Comparison of ENCODE assay signal across 1 cellular context in the genomic region with DNA sequence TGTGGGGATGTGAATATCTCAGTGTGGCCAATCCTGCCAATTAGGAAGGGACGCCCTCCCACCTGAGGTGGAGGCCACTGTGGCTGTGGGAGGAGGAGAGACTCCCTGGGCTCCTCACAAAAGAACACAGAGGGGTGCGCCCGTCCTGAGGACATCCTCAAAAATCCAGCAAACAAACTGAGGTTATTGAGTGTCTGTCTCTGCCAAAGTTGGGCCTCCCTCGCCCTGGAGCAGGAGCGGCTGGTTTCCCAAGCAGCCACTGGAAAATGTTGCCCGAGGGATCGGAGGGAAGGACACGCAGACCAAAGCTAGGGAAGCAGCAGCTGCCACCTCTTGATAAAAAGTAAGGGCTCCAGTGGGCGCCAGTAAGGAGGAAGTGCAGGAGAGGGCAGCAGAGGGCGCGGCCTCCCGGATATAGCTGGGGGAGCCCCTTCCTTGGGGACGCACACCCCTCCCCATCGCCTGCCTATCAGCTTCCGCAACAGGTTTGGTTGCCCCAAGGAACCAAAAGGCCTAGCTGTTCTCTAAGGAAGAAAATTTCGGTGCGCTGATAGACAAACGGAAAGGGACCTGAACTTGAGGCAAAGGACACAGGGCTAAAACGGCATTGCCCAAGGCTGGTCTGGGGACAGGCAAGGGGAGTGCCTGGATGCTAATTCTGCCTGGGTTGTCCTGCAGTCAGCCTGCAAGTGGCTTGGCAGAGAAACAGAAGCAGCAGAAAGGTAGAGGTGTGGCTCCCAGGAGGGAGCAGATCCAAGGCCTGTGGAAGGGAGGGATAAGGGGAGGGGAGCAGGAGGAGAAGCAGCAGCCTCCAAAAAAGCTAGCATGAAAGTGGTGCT.
TF ChIP-seq lines count a peak whose summit lies in the region.

No MANE protein-coding gene starts in this region.

TF ChIP-seq in H1, 55 proteins besides CTCF, POLR2A, EP300 and RAD21:
- no peak for TF ChIP-seq SP4 (IDR thresholded peaks at IDR 0.05; ENCODE audit: low read length)
- TF ChIP-seq SIRT6 (IDR thresholded peaks at IDR 0.05; ENCODE audit: low read length), result no peak
- TF ChIP-seq, protein P1, sequence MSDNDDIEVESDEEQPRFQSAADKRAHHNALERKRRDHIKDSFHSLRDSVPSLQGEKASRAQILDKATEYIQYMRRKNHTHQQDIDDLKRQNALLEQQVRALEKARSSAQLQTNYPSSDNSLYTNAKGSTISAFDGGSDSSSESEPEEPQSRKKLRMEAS (IDR thresholded peaks at IDR 0.05), result no peak
- peak; percentile 11 for TF ChIP-seq RNF2 (IDR thresholded peaks at IDR 0.05; ENCODE audit: borderline replicate concordance, low read depth, low read length, missing control alignments, poor library complexity, severe bottlenecking)
- TF ChIP-seq SP1 (IDR thresholded peaks at IDR 0.05; ENCODE audit: low read depth, low read length), result no peak
- no peak for TF ChIP-seq EZH2 (IDR thresholded peaks at IDR 0.05; ENCODE audit: low read depth, low read length, severe bottlenecking)
- no peak for TF ChIP-seq ASH2L (IDR thresholded peaks at IDR 0.05; ENCODE audit: low read length)
- TF ChIP-seq, protein P2, sequence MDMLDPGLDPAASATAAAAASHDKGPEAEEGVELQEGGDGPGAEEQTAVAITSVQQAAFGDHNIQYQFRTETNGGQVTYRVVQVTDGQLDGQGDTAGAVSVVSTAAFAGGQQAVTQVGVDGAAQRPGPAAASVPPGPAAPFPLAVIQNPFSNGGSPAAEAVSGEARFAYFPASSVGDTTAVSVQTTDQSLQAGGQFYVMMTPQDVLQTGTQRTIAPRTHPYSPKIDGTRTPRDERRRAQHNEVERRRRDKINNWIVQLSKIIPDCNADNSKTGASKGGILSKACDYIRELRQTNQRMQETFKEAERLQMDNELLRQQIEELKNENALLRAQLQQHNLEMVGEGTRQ (IDR thresholded peaks at IDR 0.05; ENCODE audit: low read length), result no peak
- no peak for TF ChIP-seq NANOG (IDR thresholded peaks at IDR 0.05; ENCODE audit: insufficient read depth, low read depth, low read length, poor library complexity, severe bottlenecking)
- TF ChIP-seq EGR1 (IDR thresholded peaks at IDR 0.05; ENCODE audit: borderline replicate concordance, low read depth, low read length), result no peak
- TF ChIP-seq SP2 (IDR thresholded peaks at IDR 0.05; ENCODE audit: low read length), result no peak
- TF ChIP-seq TCF12 (IDR thresholded peaks at IDR 0.05; ENCODE audit: low read depth, low read length), result no peak
- 0 out of 2 replicates have a peak, but pooled peaks have one; percentile 1 for TF ChIP-seq SUZ12 (IDR thresholded peaks at IDR 0.05; ENCODE audit: low read length)
- no peak for TF ChIP-seq TAF7 (optimal IDR thresholded peaks at IDR 0.05; ENCODE audit: borderline replicate concordance, low read depth, low read length)
- no peak for TF ChIP-seq CBX5 (IDR thresholded peaks at IDR 0.05; ENCODE audit: low read depth, low read length)
- no peak for TF ChIP-seq NRF1 (IDR thresholded peaks at IDR 0.05; ENCODE audit: low read depth, low read length)
- no peak for TF ChIP-seq TEAD4 (IDR thresholded peaks at IDR 0.05; ENCODE audit: low read depth, low read length)
- TF ChIP-seq, protein P3, sequence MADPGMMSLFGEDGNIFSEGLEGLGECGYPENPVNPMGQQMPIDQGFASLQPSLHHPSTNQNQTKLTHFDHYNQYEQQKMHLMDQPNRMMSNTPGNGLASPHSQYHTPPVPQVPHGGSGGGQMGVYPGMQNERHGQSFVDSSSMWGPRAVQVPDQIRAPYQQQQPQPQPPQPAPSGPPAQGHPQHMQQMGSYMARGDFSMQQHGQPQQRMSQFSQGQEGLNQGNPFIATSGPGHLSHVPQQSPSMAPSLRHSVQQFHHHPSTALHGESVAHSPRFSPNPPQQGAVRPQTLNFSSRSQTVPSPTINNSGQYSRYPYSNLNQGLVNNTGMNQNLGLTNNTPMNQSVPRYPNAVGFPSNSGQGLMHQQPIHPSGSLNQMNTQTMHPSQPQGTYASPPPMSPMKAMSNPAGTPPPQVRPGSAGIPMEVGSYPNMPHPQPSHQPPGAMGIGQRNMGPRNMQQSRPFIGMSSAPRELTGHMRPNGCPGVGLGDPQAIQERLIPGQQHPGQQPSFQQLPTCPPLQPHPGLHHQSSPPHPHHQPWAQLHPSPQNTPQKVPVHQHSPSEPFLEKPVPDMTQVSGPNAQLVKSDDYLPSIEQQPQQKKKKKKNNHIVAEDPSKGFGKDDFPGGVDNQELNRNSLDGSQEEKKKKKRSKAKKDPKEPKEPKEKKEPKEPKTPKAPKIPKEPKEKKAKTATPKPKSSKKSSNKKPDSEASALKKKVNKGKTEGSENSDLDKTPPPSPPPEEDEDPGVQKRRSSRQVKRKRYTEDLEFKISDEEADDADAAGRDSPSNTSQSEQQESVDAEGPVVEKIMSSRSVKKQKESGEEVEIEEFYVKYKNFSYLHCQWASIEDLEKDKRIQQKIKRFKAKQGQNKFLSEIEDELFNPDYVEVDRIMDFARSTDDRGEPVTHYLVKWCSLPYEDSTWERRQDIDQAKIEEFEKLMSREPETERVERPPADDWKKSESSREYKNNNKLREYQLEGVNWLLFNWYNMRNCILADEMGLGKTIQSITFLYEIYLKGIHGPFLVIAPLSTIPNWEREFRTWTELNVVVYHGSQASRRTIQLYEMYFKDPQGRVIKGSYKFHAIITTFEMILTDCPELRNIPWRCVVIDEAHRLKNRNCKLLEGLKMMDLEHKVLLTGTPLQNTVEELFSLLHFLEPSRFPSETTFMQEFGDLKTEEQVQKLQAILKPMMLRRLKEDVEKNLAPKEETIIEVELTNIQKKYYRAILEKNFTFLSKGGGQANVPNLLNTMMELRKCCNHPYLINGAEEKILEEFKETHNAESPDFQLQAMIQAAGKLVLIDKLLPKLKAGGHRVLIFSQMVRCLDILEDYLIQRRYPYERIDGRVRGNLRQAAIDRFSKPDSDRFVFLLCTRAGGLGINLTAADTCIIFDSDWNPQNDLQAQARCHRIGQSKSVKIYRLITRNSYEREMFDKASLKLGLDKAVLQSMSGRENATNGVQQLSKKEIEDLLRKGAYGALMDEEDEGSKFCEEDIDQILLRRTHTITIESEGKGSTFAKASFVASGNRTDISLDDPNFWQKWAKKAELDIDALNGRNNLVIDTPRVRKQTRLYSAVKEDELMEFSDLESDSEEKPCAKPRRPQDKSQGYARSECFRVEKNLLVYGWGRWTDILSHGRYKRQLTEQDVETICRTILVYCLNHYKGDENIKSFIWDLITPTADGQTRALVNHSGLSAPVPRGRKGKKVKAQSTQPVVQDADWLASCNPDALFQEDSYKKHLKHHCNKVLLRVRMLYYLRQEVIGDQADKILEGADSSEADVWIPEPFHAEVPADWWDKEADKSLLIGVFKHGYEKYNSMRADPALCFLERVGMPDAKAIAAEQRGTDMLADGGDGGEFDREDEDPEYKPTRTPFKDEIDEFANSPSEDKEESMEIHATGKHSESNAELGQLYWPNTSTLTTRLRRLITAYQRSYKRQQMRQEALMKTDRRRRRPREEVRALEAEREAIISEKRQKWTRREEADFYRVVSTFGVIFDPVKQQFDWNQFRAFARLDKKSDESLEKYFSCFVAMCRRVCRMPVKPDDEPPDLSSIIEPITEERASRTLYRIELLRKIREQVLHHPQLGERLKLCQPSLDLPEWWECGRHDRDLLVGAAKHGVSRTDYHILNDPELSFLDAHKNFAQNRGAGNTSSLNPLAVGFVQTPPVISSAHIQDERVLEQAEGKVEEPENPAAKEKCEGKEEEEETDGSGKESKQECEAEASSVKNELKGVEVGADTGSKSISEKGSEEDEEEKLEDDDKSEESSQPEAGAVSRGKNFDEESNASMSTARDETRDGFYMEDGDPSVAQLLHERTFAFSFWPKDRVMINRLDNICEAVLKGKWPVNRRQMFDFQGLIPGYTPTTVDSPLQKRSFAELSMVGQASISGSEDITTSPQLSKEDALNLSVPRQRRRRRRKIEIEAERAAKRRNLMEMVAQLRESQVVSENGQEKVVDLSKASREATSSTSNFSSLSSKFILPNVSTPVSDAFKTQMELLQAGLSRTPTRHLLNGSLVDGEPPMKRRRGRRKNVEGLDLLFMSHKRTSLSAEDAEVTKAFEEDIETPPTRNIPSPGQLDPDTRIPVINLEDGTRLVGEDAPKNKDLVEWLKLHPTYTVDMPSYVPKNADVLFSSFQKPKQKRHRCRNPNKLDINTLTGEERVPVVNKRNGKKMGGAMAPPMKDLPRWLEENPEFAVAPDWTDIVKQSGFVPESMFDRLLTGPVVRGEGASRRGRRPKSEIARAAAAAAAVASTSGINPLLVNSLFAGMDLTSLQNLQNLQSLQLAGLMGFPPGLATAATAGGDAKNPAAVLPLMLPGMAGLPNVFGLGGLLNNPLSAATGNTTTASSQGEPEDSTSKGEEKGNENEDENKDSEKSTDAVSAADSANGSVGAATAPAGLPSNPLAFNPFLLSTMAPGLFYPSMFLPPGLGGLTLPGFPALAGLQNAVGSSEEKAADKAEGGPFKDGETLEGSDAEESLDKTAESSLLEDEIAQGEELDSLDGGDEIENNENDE (IDR thresholded peaks at IDR 0.05; ENCODE audit: insufficient replicate concordance, low read length), result no peak
- TF ChIP-seq MAFK (IDR thresholded peaks at IDR 0.05; ENCODE audit: low read depth, low read length), result no peak
- TF ChIP-seq, protein P4, sequence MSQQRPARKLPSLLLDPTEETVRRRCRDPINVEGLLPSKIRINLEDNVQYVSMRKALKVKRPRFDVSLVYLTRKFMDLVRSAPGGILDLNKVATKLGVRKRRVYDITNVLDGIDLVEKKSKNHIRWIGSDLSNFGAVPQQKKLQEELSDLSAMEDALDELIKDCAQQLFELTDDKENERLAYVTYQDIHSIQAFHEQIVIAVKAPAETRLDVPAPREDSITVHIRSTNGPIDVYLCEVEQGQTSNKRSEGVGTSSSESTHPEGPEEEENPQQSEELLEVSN (IDR thresholded peaks at IDR 0.05), result no peak
- no peak for TF ChIP-seq PHF8 (conservative IDR thresholded peaks at IDR 0.05; ENCODE audit: low read depth, low read length)
- no peak for TF ChIP-seq HDAC6 (IDR thresholded peaks at IDR 0.05; ENCODE audit: low read depth, low read length)
- no peak for TF ChIP-seq JUND (IDR thresholded peaks at IDR 0.05; ENCODE audit: low read length)
- 0 out of 2 replicates have a peak, but pooled peaks have one; percentile 2 for TF ChIP-seq RBBP5 (IDR thresholded peaks at IDR 0.05; ENCODE audit: borderline replicate concordance, low read depth, low read length)
- no peak for TF ChIP-seq HDAC2 (IDR thresholded peaks at IDR 0.05; ENCODE audit: borderline replicate concordance in 1 of 2, low read depth in 2 of 2, low read length in 2 of 2)
- TF ChIP-seq TBP (IDR thresholded peaks at IDR 0.05; ENCODE audit: low read depth, low read length), result no peak
- TF ChIP-seq, protein P5, sequence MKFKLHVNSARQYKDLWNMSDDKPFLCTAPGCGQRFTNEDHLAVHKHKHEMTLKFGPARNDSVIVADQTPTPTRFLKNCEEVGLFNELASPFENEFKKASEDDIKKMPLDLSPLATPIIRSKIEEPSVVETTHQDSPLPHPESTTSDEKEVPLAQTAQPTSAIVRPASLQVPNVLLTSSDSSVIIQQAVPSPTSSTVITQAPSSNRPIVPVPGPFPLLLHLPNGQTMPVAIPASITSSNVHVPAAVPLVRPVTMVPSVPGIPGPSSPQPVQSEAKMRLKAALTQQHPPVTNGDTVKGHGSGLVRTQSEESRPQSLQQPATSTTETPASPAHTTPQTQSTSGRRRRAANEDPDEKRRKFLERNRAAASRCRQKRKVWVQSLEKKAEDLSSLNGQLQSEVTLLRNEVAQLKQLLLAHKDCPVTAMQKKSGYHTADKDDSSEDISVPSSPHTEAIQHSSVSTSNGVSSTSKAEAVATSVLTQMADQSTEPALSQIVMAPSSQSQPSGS (IDR thresholded peaks at IDR 0.05; ENCODE audit: low read length), result no peak
- peak; percentile 83; the same call in 1 of the 2 replicates for TF ChIP-seq GABPA (IDR thresholded peaks at IDR 0.05; ENCODE audit: borderline replicate concordance, insufficient read depth, low read length)
- TF ChIP-seq BCL11A (IDR thresholded peaks at IDR 0.05; ENCODE audit: low read depth in 2 of 2, low read length in 2 of 2), result no peak
- TF ChIP-seq BACH1 (IDR thresholded peaks at IDR 0.05; ENCODE audit: low read length), result no peak
- TF ChIP-seq KDM4A (IDR thresholded peaks at IDR 0.05; ENCODE audit: low read depth, low read length, severe bottlenecking), result peak; percentile 33
- TF ChIP-seq POU5F1 (IDR thresholded peaks at IDR 0.05; ENCODE audit: low read depth, low read length), result no peak
- no peak for TF ChIP-seq SIN3A (conservative IDR thresholded peaks at IDR 0.05 in 1 of 2, IDR thresholded peaks at IDR 0.05 in 1 of 2; ENCODE audit: low read depth in 1 of 2, low read length in 2 of 2)
- no peak for TF ChIP-seq BRCA1 (IDR thresholded peaks at IDR 0.05; ENCODE audit: low read depth, low read length)
- TF ChIP-seq TAF1 (IDR thresholded peaks at IDR 0.05; ENCODE audit: low read depth, low read length), result no peak
- TF ChIP-seq KDM5A (IDR thresholded peaks at IDR 0.05; ENCODE audit: low read length), result no peak
- TF ChIP-seq YY1 (IDR thresholded peaks at IDR 0.05; ENCODE audit: low read depth, low read length), result no peak
- no peak for TF ChIP-seq SIX5 (IDR thresholded peaks at IDR 0.05; ENCODE audit: low read depth, low read length)
- no peak for TF ChIP-seq CREB1 (IDR thresholded peaks at IDR 0.05)
TF ChIP-seq in H1: peak in this region for 5.
